17 cellular contexts compared by ENCODE assay signal in genomic region chr2:37319754-37320609, GRCh38.
DNase-seq lines count a peak whose midpoint lies in the region; TF ChIP-seq lines count a peak whose summit lies in the region.
"Had no signal": no experiment of that assay in that cellular context is flagged by ENCODE, and none has a peak within 500 bp of the region (broad histone marks: within the 10 kb centered on the region; RNA-seq: fewer than 3 reads in every experiment).

No MANE protein-coding gene starts in this region.

- H3K4me3 ChIP-seq in OCI-LY1 (ENCODE audit: low read depth, low read length, poor library complexity, severe bottlenecking) (peak overlapping the region; percentile 100), endocrine pancreas (ENCODE audit: control insufficient read depth, insufficient read depth, low read length) (peak overlapping the region; percentile 52)
- H3K4me3 ChIP-seq: Peyer's patch had no signal

- no peaks in the 10 kb centered on the region for H3F3A ChIP-seq in OCI-LY1 (ENCODE audit: insufficient read depth, low read length)

- CTCF ChIA-PET in HEK293T (lab: Yijun Ruan, JAX): interaction anchor here (0.6 to 1.4 kb wide), 2 partner anchors 23 to 146 kb away, joined by 3 to 4 read pairs; no protein-coding TSS in a partner anchor

- H3K9me2 ChIP-seq in OCI-LY1 (ENCODE audit: low read depth, low read length): no peaks in the 10 kb centered on the region

- H3K36me3 ChIP-seq in OCI-LY1 (ENCODE audit: insufficient read depth, low read length) (peaks cover 49% of the 10 kb centered on the region), endocrine pancreas (ENCODE audit: control insufficient read depth, insufficient read depth, low read length) (no peaks in the 10 kb centered on the region)
- H3K36me3 ChIP-seq: Peyer's patch had no signal

- peaks cover 90% of the 10 kb centered on the region for H3K79me2 ChIP-seq in OCI-LY1 (ENCODE audit: insufficient read depth, low read length)

- no peak for DNase-seq in HEK293T (ENCODE audit: extremely low spot score)
- DNase-seq in NCI-H748 treated with DMSO at 0.1 percent for 48 hours (lab: John Stamatoyannopoulos, UW): no peak
- DNase-seq in ecto neural progenitor cell (ENCODE audit: low spot score): no peak
- no peak for DNase-seq in HuH-7 (ENCODE audit: low spot score)
- no peak for DNase-seq in NCI-H2107 treated with DMSO at 0.1 percent for 48 hours (lab: John Stamatoyannopoulos, UW; ENCODE audit: unreplicated experiment)
- DNase-seq: ACHN, DMS79, IMR-90, NCI-H1417, NCI-H187, NCI-H2107, NCI-H226, NCI-H524, Peyer's patch had no signal

- POLR2A ChIA-PET in HEK293T (lab: Yijun Ruan, JAX): no interaction called here

- no peak for TF ChIP-seq CTCF in OCI-LY1 (IDR thresholded peaks at IDR 0.05; ENCODE audit: low read length)

- no peaks in the 10 kb centered on the region; the same call in 1 of the 2 replicates for H4K20me1 ChIP-seq in OCI-LY1 (ENCODE audit: insufficient read depth, low read length)

- H3K9ac ChIP-seq in OCI-LY1 (ENCODE audit: low read length) (peak overlapping the region; percentile 13), endocrine pancreas (ENCODE audit: control insufficient read depth, insufficient read depth, low read length) (no peak overlapping the region)

- H3K27me3 ChIP-seq in OCI-LY1 (ENCODE audit: insufficient read depth, low read length) (no peaks in the 10 kb centered on the region), endocrine pancreas (ENCODE audit: control insufficient read depth, insufficient read depth, low read length) (no peaks in the 10 kb centered on the region)
- H3K27me3 ChIP-seq: Peyer's patch had no signal

- H3K4me1 ChIP-seq in OCI-LY1 (ENCODE audit: insufficient read depth, low read length, severe bottlenecking) (peaks cover 87% of the 10 kb centered on the region), endocrine pancreas (ENCODE audit: control insufficient read depth, insufficient read depth, low read length) (peaks cover 27% of the 10 kb centered on the region)

- H2AFZ ChIP-seq in OCI-LY1 (ENCODE audit: low read length): no peak overlapping the region

- H3K4me2 ChIP-seq in OCI-LY1 (ENCODE audit: low read length): peak overlapping the region; percentile 78

- peak overlapping the region; percentile 64 for H3K27ac ChIP-seq in OCI-LY1 (ENCODE audit: low read depth, low read length, poor library complexity, severe bottlenecking)
- H3K27ac ChIP-seq: C4-2B, Peyer's patch had no signal

- no peaks in the 10 kb centered on the region for H3K9me3 ChIP-seq in OCI-LY1 (ENCODE audit: low read length)
- H3K9me3 ChIP-seq in endocrine pancreas (ENCODE audit: control insufficient read depth, low read length): no peaks in the 10 kb centered on the region
- H3K9me3 ChIP-seq: Peyer's patch had no signal

TF ChIP-seq in HEK293T, 16 proteins besides CTCF, POLR2A, EP300 and RAD21:
- TF ChIP-seq TARDBP (IDR thresholded peaks at IDR 0.05) (no peak), ZNF384 (IDR thresholded peaks at IDR 0.05) (0 out of 2 replicates have a peak, but pooled peaks have one; percentile 36), SUZ12 (IDR thresholded peaks at IDR 0.05) (no peak), BHLHE40 (IDR thresholded peaks at IDR 0.05; ENCODE audit: borderline replicate concordance) (no peak), NFRKB (IDR thresholded peaks at IDR 0.05) (no peak), FOXK2 (IDR thresholded peaks at IDR 0.05) (no peak)
- TF ChIP-seq, protein P1, sequence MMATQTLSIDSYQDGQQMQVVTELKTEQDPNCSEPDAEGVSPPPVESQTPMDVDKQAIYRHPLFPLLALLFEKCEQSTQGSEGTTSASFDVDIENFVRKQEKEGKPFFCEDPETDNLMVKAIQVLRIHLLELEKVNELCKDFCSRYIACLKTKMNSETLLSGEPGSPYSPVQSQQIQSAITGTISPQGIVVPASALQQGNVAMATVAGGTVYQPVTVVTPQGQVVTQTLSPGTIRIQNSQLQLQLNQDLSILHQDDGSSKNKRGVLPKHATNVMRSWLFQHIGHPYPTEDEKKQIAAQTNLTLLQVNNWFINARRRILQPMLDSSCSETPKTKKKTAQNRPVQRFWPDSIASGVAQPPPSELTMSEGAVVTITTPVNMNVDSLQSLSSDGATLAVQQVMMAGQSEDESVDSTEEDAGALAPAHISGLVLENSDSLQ (IDR thresholded peaks at IDR 0.05): no peak
